ENCODE assay signal across 1 cellular context in genomic region chr18:21115519-21116411, GRCh38.
TF ChIP-seq lines count a peak whose summit lies in the region.

No MANE protein-coding gene starts in this region.

TF ChIP-seq in HepG2, 621 proteins besides CTCF, POLR2A, EP300 and RAD21 (continued from another document):
- TF ChIP-seq ZFX (CRISPR knock-in tag; IDR thresholded peaks at IDR 0.05; ENCODE audit: low read depth) (no peak), ZNF619 (CRISPR knock-in tag; IDR thresholded peaks at IDR 0.05) (no peak), KLF11 (CRISPR knock-in tag; IDR thresholded peaks at IDR 0.05) (no peak), ZFP90 (CRISPR knock-in tag; IDR thresholded peaks at IDR 0.05; ENCODE audit: borderline replicate concordance) (no peak), ZNF629 (CRISPR knock-in tag; conservative IDR thresholded peaks at IDR 0.05) (no peak), YEATS4 (CRISPR knock-in tag; IDR thresholded peaks at IDR 0.05; ENCODE audit: borderline replicate concordance) (no peak), ZNF563 (CRISPR knock-in tag; IDR thresholded peaks at IDR 0.05) (no peak), ATF7 (IDR thresholded peaks at IDR 0.05) (no peak), ATF7 (CRISPR knock-in tag; IDR thresholded peaks at IDR 0.05) (no peak), ZNF33B (CRISPR knock-in tag; IDR thresholded peaks at IDR 0.05) (no peak), MTF1 (CRISPR knock-in tag; IDR thresholded peaks at IDR 0.05) (no peak), KMT2A (CRISPR knock-in tag; IDR thresholded peaks at IDR 0.05) (no peak), CEBPB (IDR thresholded peaks at IDR 0.05; ENCODE audit: borderline replicate concordance, low read depth, low read length) (0 out of 2 replicates have a peak, but pooled peaks have one; percentile 0)
- TF ChIP-seq, protein P1, sequence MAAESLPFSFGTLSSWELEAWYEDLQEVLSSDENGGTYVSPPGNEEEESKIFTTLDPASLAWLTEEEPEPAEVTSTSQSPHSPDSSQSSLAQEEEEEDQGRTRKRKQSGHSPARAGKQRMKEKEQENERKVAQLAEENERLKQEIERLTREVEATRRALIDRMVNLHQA (CRISPR knock-in tag; IDR thresholded peaks at IDR 0.05), result no peak
